Comparison of ENCODE assay signal across 1 cellular context in genomic region chr6:52566853-52567279, GRCh38.
TF ChIP-seq lines count a peak whose summit lies in the region.

No MANE protein-coding gene starts in this region.

TF ChIP-seq in HepG2, 621 proteins besides CTCF, POLR2A, EP300 and RAD21 (continued from another document):
- TF ChIP-seq CBX5 (CRISPR knock-in tag; IDR thresholded peaks at IDR 0.05; ENCODE audit: borderline replicate concordance) (0 out of 2 replicates have a peak, but pooled peaks have one; percentile 48), ZNF335 (CRISPR knock-in tag; IDR thresholded peaks at IDR 0.05) (no peak), CEBPB (IDR thresholded peaks at IDR 0.05; ENCODE audit: borderline replicate concordance, low read depth, low read length) (peak; percentile 66; the same call in 1 of the 2 replicates), ZNF414 (CRISPR knock-in tag; IDR thresholded peaks at IDR 0.05) (no peak), TEAD3 (CRISPR knock-in tag; optimal IDR thresholded peaks at IDR 0.05; ENCODE audit: borderline replicate concordance) (peak; percentile 39), ZNF7 (CRISPR knock-in tag; IDR thresholded peaks at IDR 0.05) (peak; percentile 75), HNF4A (CRISPR knock-in tag; IDR thresholded peaks at IDR 0.05) (peak; percentile 13; the same call in 1 of the 2 replicates), CEBPG (CRISPR knock-in tag; IDR thresholded peaks at IDR 0.05) (peak; percentile 77), POGZ (CRISPR knock-in tag; IDR thresholded peaks at IDR 0.05) (peak; percentile 38; the same call in 1 of the 2 replicates), MIER3 (CRISPR knock-in tag; IDR thresholded peaks at IDR 0.05; ENCODE audit: borderline replicate concordance) (0 out of 2 replicates have a peak, but pooled peaks have one; percentile 28), SMAD1 (CRISPR knock-in tag; IDR thresholded peaks at IDR 0.05; ENCODE audit: borderline replicate concordance, low read depth) (no peak), SAP130 (CRISPR knock-in tag; IDR thresholded peaks at IDR 0.05; ENCODE audit: low read depth) (peak; percentile 48; the same call in 1 of the 2 replicates), PATZ1 (CRISPR knock-in tag; IDR thresholded peaks at IDR 0.05) (peak; percentile 23; the same call in 1 of the 2 replicates), SRSF4 (IDR thresholded peaks at IDR 0.05; ENCODE audit: low read depth, low read length, poor library complexity, severe bottlenecking) (no peak), FOXM1 (CRISPR knock-in tag; IDR thresholded peaks at IDR 0.05) (no peak), FOXA3 (CRISPR knock-in tag; IDR thresholded peaks at IDR 0.05) (0 out of 2 replicates have a peak, but pooled peaks have one; percentile 13), KLF11 (CRISPR knock-in tag; IDR thresholded peaks at IDR 0.05) (no peak), SOX13 (IDR thresholded peaks at IDR 0.05) (no peak), SOX13 (CRISPR knock-in tag; conservative IDR thresholded peaks at IDR 0.05 in 1 of 2, IDR thresholded peaks at IDR 0.05 in 1 of 2) (peak in 1 of 2 experiments; percentile 23; a peak in 1 of 4 replicates), ARID5B (CRISPR knock-in tag; IDR thresholded peaks at IDR 0.05) (0 out of 2 replicates have a peak, but pooled peaks have one; percentile 8), ZNF792 (CRISPR knock-in tag; IDR thresholded peaks at IDR 0.05) (0 out of 2 replicates have a peak, but pooled peaks have one; percentile 9), CREB1 (IDR thresholded peaks at IDR 0.05) (no peak), CREB1 (CRISPR knock-in tag; IDR thresholded peaks at IDR 0.05) (peak; percentile 35; the same call in 1 of the 2 replicates), BCL6 (CRISPR knock-in tag; IDR thresholded peaks at IDR 0.05) (0 out of 2 replicates have a peak, but pooled peaks have one; percentile 28)
- TF ChIP-seq, protein P1, sequence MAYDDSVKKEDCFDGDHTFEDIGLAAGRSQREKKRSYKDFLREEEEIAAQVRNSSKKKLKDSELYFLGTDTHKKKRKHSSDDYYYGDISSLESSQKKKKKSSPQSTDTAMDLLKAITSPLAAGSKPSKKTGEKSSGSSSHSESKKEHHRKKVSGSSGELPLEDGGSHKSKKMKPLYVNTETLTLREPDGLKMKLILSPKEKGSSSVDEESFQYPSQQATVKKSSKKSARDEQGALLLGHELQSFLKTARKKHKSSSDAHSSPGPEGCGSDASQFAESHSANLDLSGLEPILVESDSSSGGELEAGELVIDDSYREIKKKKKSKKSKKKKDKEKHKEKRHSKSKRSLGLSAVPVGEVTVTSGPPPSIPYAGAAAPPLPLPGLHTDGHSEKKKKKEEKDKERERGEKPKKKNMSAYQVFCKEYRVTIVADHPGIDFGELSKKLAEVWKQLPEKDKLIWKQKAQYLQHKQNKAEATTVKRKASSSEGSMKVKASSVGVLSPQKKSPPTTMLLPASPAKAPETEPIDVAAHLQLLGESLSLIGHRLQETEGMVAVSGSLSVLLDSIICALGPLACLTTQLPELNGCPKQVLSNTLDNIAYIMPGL (CRISPR knock-in tag; IDR thresholded peaks at IDR 0.05; ENCODE audit: borderline replicate concordance in 1 of 2, low read depth in 1 of 2), result no peak
